In the genomic region with DNA sequence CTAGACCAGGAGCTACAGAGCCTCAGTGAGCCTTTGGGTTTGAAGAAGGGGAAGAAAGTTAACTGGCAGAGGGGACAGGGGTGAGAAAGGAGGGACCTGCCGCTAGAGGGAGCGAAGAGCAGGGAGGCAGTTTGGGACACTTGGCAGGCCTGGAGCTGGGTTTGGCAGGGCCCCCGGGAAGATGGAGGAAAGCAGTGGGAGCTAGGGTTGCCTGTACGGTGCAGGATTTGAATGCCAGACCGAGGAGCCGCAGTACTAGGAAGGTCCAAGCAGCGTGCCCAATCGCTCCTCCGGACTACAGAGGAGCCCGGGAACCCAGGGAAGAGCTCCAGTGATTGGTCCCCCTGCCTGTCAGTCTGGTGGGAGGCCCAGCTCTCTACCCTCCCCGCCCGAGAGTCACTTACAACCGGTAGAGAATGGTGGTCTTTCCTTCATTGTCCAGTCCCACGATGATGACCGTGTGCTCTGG, we compare ENCODE assay signal across 8 cellular contexts. TPM values are rescaled to one million over a fixed set of nuclear protein-coding genes. Genes with fewer than 3 reads are reported as not detected.
DNase-seq lines count a peak whose midpoint lies in the region; ATAC-seq and TF ChIP-seq lines count a peak whose summit lies in the region.

No MANE protein-coding gene starts in this region.

- peak; percentile 95 for TF ChIP-seq CTCF in CD14-positive monocyte (IDR thresholded peaks at IDR 0.05)
- peak; percentile 69 for TF ChIP-seq CTCF in GM20000 (IDR thresholded peaks at IDR 0.05; ENCODE audit: extremely low read depth, missing control alignments)
- TF ChIP-seq CTCF in psoas muscle (IDR thresholded peaks at IDR 0.05) = peak; percentile 79

- H3K4me3 Mint-ChIP-seq in CD14-positive monocyte = peak overlapping the region; percentile 98 to 99

- H3K4me3 ChIP-seq in right cardiac atrium (ENCODE audit: low read length) (peak overlapping the region; percentile 44), psoas muscle (peak overlapping the region; percentile 65), urinary bladder (ENCODE audit: low read depth, low read length) (peak overlapping the region; percentile 43)

- peaks cover under 1 to 3% (median 2%) of the 10 kb centered on the region in 3 donors for H3K27me3 Mint-ChIP-seq in CD14-positive monocyte (ENCODE audit: low read depth in 3 of 3)

- DNase-seq in CD14-positive monocyte (ENCODE audit: low spot score) (peak; percentile 79), GM20000 (ENCODE audit: low spot score) (peak; percentile 96), LoVo (ENCODE audit: low spot score) (peak; percentile 52), T-helper 1 cell (peak; percentile 34 to 80 (median 54)), amygdala (lab: John Stamatoyannopoulos, UW) (peak in 48 of 56 donors; percentile 15 to 88 (median 55)), right cardiac atrium (peak; percentile 94 to 97 (median 96)), psoas muscle (peak; percentile 93 to 96)

- peak; percentile 95 for ATAC-seq in right cardiac atrium
- ATAC-seq in psoas muscle = peak; percentile 84 to 91 (median 89)

- H3K4me1 ChIP-seq in right cardiac atrium (ENCODE audit: control insufficient read depth, insufficient read depth, low read length) (no peaks in the 10 kb centered on the region), psoas muscle (peaks cover 9% of the 10 kb centered on the region), urinary bladder (ENCODE audit: insufficient read depth) (no peaks in the 10 kb centered on the region)

- H3K4me1 Mint-ChIP-seq in CD14-positive monocyte = peaks cover 67% of the 10 kb centered on the region

- intact Hi-C loops in CD14-positive monocyte (cut with micrococcal nuclease) = loop anchor here (2.0 to 10.0 kb wide), 5 partner anchors 32 to 177 kb away; a partner anchor contains a TSS
- intact Hi-C loops in right cardiac atrium (cut with DNase I) = loop anchor here in 1 of 4 donors (10.0 kb wide), 1 partner anchor 70 kb away; no protein-coding TSS in a partner anchor
- intact Hi-C loops in psoas muscle (cut with DNase I) = loop anchor here (1.0 to 10.0 kb wide), 2 partner anchors 70 to 80 kb away; no protein-coding TSS in a partner anchor

- H3K27me3 ChIP-seq in right cardiac atrium (ENCODE audit: control insufficient read depth, insufficient read depth) (no peaks in the 10 kb centered on the region), psoas muscle (ENCODE audit: insufficient read depth in 3 of 3, low read length in 2 of 3) (no peaks in the 10 kb centered on the region)

- H3K36me3 ChIP-seq in psoas muscle (ENCODE audit: insufficient read depth in 1 of 2, low read depth in 1 of 2) (no peaks in the 10 kb centered on the region), urinary bladder (ENCODE audit: insufficient read depth) (no peaks in the 10 kb centered on the region)

- no peaks in the 10 kb centered on the region for H3K36me3 Mint-ChIP-seq in CD14-positive monocyte

- H3K9me3 Mint-ChIP-seq in CD14-positive monocyte = peaks cover 0 to 7% (median 3%) of the 10 kb centered on the region in 7 donors

- H3K9me3 ChIP-seq in right cardiac atrium (ENCODE audit: control insufficient read depth, low read length) (no peaks in the 10 kb centered on the region), psoas muscle (peaks cover 4% of the 10 kb centered on the region)

- H3K27ac ChIP-seq in right cardiac atrium (ENCODE audit: low read length) (no peak overlapping the region), psoas muscle (no peak overlapping the region), urinary bladder (ENCODE audit: low read depth) (no peak overlapping the region)

- WGBS in right cardiac atrium = under 1% methylated on average over 15 of the region's 15 CpGs
- 0 to 1% (median 1%) methylated on average over 15 of the region's 15 CpGs for WGBS in psoas muscle, 3 donors
- WGBS in urinary bladder = under 1% methylated on average over 15 of the region's 15 CpGs

- peak overlapping the region; percentile 46 to 88 (median 77) for H3K27ac Mint-ChIP-seq in CD14-positive monocyte

RNA-seq across cellular contexts. Expression of a gene that starts 1.3 kb away (rescaled TPM):
- polyA plus RNA-seq in CD14-positive monocyte (not detected), right cardiac atrium (not detected), psoas muscle (not detected), urinary bladder (not detected)
- total RNA-seq in right cardiac atrium (not detected), psoas muscle (1 to 10 TPM in 1 of 4 donors, under 1 TPM in 2, not detected in 1; 0.15 to 1.0 (median 0.15) TPM), urinary bladder (0.37 TPM)

RNA-seq across cellular contexts. Expression of a gene that starts 13.3 kb away (rescaled TPM):
- polyA plus RNA-seq in CD14-positive monocyte (not detected), right cardiac atrium (13.0 TPM), psoas muscle (1 to 10 TPM; 2.7 to 3.9 (median 3.3) TPM), urinary bladder (7.1 TPM)
- total RNA-seq in right cardiac atrium (10 to 100 TPM in 1 of 4 donors, 1 to 10 TPM in 3; 4.4 to 14.6 (median 5.8) TPM), psoas muscle (1 to 10 TPM; 2.3 to 9.2 (median 2.7) TPM), urinary bladder (12.7 TPM)

RNA-seq across cellular contexts. Expression of a gene that starts 32.8 kb away (rescaled TPM):
- polyA plus RNA-seq in CD14-positive monocyte (under 1 TPM; 0.13 to 0.31 TPM), right cardiac atrium (6.4 TPM), psoas muscle (100 to 1,000 TPM in 2 of 3 donors, 10 to 100 TPM in 1; 88.2 to 196 (median 149) TPM), urinary bladder (7.4 TPM)
- total RNA-seq in right cardiac atrium (10 to 100 TPM in 1 of 4 donors, 1 to 10 TPM in 3; 5.8 to 10.8 (median 8.0) TPM), psoas muscle (100 to 1,000 TPM; 209 to 274 (median 226) TPM), urinary bladder (9.1 TPM)

RNA-seq across cellular contexts. Expression of a gene that starts 35.4 kb away (rescaled TPM):
- 1,000 to 10,000 TPM; 1,069 to 1,232 TPM for polyA plus RNA-seq in CD14-positive monocyte
- total RNA-seq in right cardiac atrium = 1,000 to 10,000 TPM; 1,060 to 1,177 (median 1,099) TPM
- polyA plus RNA-seq in right cardiac atrium = 1,781 TPM
- 1,000 to 10,000 TPM; 1,146 to 1,520 (median 1,371) TPM for total RNA-seq in psoas muscle
- 1,000 to 10,000 TPM; 2,244 to 3,039 (median 2,565) TPM for polyA plus RNA-seq in psoas muscle
- 1,329 TPM for total RNA-seq in urinary bladder
- 2,653 TPM for polyA plus RNA-seq in urinary bladder

Comparison
In these comparisons a context has a peak if more than half of its experiments do, and no peak if none do; other contexts are left out.
1. RNA of a gene that starts 32.8 kb away (polyA plus RNA-seq): 88.2 to 196 TPM in psoas muscle; 7.4 TPM in urinary bladder (single experiment), 6.4 TPM in right cardiac atrium (single experiment) and 0.13 to 0.31 TPM in CD14-positive monocyte; every median in the first group is over 10 times any median in the second.
2. Peak in every context shown above with its lines, with median percentiles within 50 percentile points of each other: DNase-seq, CTCF ChIP-seq and H3K4me3 ChIP-seq.